ENCODE assay signal across 7 cellular contexts in the genomic region with DNA sequence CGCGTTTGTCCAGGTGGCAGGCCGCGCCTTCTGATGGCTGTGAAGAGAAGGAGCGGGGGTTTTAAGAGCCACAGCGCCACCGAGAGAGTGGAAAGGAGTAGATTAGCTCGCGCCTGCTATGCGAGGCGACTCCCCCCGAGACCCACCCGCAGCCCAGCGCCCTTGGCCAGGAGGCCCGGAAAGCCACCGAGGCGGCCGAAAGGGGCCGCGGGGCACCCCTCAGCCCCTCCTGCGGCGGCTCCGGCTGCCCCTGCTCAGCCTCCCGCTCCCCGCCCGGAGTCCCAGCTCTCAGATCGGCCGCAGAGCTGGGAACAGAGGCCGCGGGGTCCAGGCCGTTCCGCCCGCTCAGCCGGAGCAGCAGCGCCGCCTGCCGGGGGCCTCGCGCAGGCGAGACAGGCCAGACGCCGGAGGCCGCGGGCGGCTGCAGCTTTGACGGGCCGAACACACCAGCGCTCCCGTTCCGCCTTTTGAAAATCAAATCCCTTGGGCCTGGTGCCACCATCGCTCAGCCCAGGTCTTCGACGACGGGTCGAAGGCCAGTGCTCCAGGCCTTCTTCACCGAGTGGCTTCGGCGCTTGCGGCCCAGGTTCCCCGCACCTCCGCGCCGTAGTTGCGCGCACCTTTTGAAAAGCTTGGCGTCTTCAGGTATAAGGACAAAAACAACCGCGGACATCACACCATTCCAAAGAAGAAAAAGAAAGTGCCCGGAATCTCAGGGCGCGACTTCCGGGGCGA. TPM values are rescaled to one million over a fixed set of nuclear protein-coding genes. Genes with fewer than 3 reads are reported as not detected.
A peak's percentile ranks its signal among the peaks of the same experiment; 100 is the strongest.
DNase-seq lines count a peak whose midpoint lies in the region; ATAC-seq, FAIRE-seq and TF ChIP-seq lines count a peak whose summit lies in the region.

No MANE protein-coding gene starts in this region.

- DNase-seq in GM13976 (ENCODE audit: low spot score) (peak; percentile 92), NCI-H128 (lab: John Stamatoyannopoulos, UW; ENCODE audit: unreplicated experiment) (peak; percentile 77), activated B cell treated with CpG ODN at 0.5 μM for 24 hours (peak; percentile 73), colonic mucosa (peak; percentile 82), HepG2 (ENCODE audit: low spot score) (peak; percentile 19)
- DNase-seq in stimulated activated CD4-positive, alpha-beta T cell treated with anti-CD3 and anti-CD28 coated beads, Interleukin-4, amount 100 ng/mL, for 1 hour, result peak; percentile 69

- peak; percentile 84 for TF ChIP-seq RAD21 in HepG2 (CRISPR knock-in tag; IDR thresholded peaks at IDR 0.05)

- H3K9me3 ChIP-seq in colonic mucosa (no peaks in the 10 kb centered on the region), HepG2 (ENCODE audit: low read length) (no peaks in the 10 kb centered on the region)

- peaks cover 2% of the 10 kb centered on the region for H3K9me3 Mint-ChIP-seq in activated B cell treated with CpG ODN at 0.5 μM for 24 hours

- no TSS peak for BruUV-seq in HepG2 (replicated peaks; lab: Mats Ljungman, UMichigan)

- TF ChIP-seq POLR2A in HepG2 (IDR thresholded peaks at IDR 0.05; ENCODE audit: insufficient read depth in 1 of 2, low read depth in 2 of 2, low read length in 2 of 2), result no peak

- peak overlapping the region; percentile 77 for H3K4me3 Mint-ChIP-seq in activated B cell treated with CpG ODN at 0.5 μM for 24 hours

- peaks cover 15% of the 10 kb centered on the region for H3K4me1 Mint-ChIP-seq in activated B cell treated with CpG ODN at 0.5 μM for 24 hours

- H3K27ac ChIP-seq in colonic mucosa, result peak overlapping the region; percentile 88
- no peak overlapping the region for H3K27ac ChIP-seq in HepG2 (ENCODE audit: extremely low read length, insufficient read depth, low read length)

- WGBS in HepG2 (ENCODE audit: low lambda C conversion rate), result 77% methylated on average over 28 of the region's 73 CpGs

- peaks cover 61% of the 10 kb centered on the region for H3K27me3 Mint-ChIP-seq in activated B cell treated with CpG ODN at 0.5 μM for 24 hours

- H2AFZ ChIP-seq in HepG2 (ENCODE audit: low read length), result peak overlapping the region; percentile 76

- H3K4me3 ChIP-seq in colonic mucosa (peak overlapping the region; percentile 46), HepG2 (replicated peaks in 1 of 3; ENCODE audit: insufficient read depth in 1 of 3, low read depth in 2 of 3, low read length in 3 of 3) (peak overlapping the region; percentile 45 to 68 (median 53); a peak in 5 of 6 replicates)

- no peak for TF ChIP-seq EP300 in HepG2 (IDR thresholded peaks at IDR 0.05; ENCODE audit: low read depth in 2 of 2, low read length in 2 of 2)
- TF ChIP-seq EP300 in HepG2 (CRISPR knock-in tag; IDR thresholded peaks at IDR 0.05; ENCODE audit: borderline replicate concordance), result no peak

- H3K4me2 ChIP-seq in HepG2 (ENCODE audit: low read depth, low read length), result peak overlapping the region; percentile 83

- H3K27ac Mint-ChIP-seq in activated B cell treated with CpG ODN at 0.5 μM for 24 hours, result peak overlapping the region; percentile 30

- no peaks in the 10 kb centered on the region for H3K36me3 Mint-ChIP-seq in activated B cell treated with CpG ODN at 0.5 μM for 24 hours (ENCODE audit: low read depth)

- intact Hi-C loops in activated B cell treated with CpG ODN at 0.5 μM for 24 hours (cut with micrococcal nuclease) (loop anchor here (1.0 to 2.0 kb wide), 6 partner anchors 15 to 580 kb away; partner anchors contain the start of gene CDX2), colonic mucosa (cut with DNase I) (loop anchor here (5.0 kb wide), 2 partner anchors 87 to 122 kb away; no protein-coding TSS in a partner anchor), HepG2 (cut with micrococcal nuclease; ENCODE audit: unreplicated experiment) (loop anchor here (1.0 kb wide), 1 partner anchor 85 kb away; no protein-coding TSS in a partner anchor)

- peak; percentile 97 for TF ChIP-seq CTCF in GM13976 (IDR thresholded peaks at IDR 0.05; ENCODE audit: borderline replicate concordance, control extremely low read depth, extremely low read depth, insufficient read depth, missing control alignments)
- no peak for TF ChIP-seq CTCF in activated B cell treated with CpG ODN at 0.5 μM for 24 hours (IDR thresholded peaks at IDR 0.05)
- TF ChIP-seq CTCF in colonic mucosa (IDR thresholded peaks at IDR 0.05), result peak; percentile 95
- peak; percentile 74 for TF ChIP-seq CTCF in HepG2 (CRISPR knock-in tag; IDR thresholded peaks at IDR 0.05)

- POLR2A ChIA-PET in activated B cell treated with CpG ODN at 0.5 μM for 24 hours (lab: Charles Lee), result no interaction called here
- POLR2A ChIA-PET in HepG2 (lab: Yijun Ruan, JAX), result interaction anchor here (2.0 kb wide), 1 partner anchor 8 kb away, joined by 9 read pairs; no protein-coding TSS in a partner anchor

- ATAC-seq in HG02571 (IDR thresholded peaks at IDR 0.05; ENCODE audit: unreplicated experiment) (peak; percentile 51), activated B cell treated with CpG ODN at 0.5 μM for 24 hours (ENCODE audit: low read depth) (peak; percentile 92), HepG2 (peak; percentile 96)

- CTCF ChIA-PET in activated B cell treated with CpG ODN at 0.5 μM for 24 hours (lab: Charles Lee), result interaction anchor here (0.8 to 5.6 kb wide), 18 partner anchors 8 to 595 kb away, joined by 3 to 72 read pairs (median 4); partner anchors contain the start of genes CDX2 and PDX1
- CTCF ChIA-PET in HepG2 (lab: Yijun Ruan, JAX; ENCODE audit: low intra/inter-chr PET ratio, low total read pairs), result interaction anchor here (1.2 to 1.6 kb wide), 2 partner anchors 85 to 124 kb away, joined by 4 to 12 read pairs; no protein-coding TSS in a partner anchor

- H3K79me2 ChIP-seq in HepG2 (ENCODE audit: insufficient read depth, low read length), result no peaks in the 10 kb centered on the region

- in situ Hi-C loops in GM13976 (cut with MboI; ENCODE audit: low sequenced_read_pairs, unreplicated experiment) (loop anchor here (25.0 kb wide), 1 partner anchor 992 kb away; no protein-coding TSS in a partner anchor), HepG2 (cut with HindIII; ENCODE audit: extremely low pct_ligation_motif_present, low pct_unique_long_range_greater_than_20kb) (loop anchor here (25.0 kb wide), 1 partner anchor 992 kb away; no protein-coding TSS in a partner anchor)

- no peak for FAIRE-seq in HepG2 (lab: Jason Lieb, UNC)

- peak overlapping the region; percentile 84 for H3K9ac ChIP-seq in colonic mucosa (ENCODE audit: low read depth in 2 of 2, low read length in 2 of 2)
- peak overlapping the region; percentile 42; the same call in 1 of the 2 replicates for H3K9ac ChIP-seq in HepG2 (ENCODE audit: insufficient read depth, low read depth, low read length)

- H4K20me1 ChIP-seq in HepG2 (ENCODE audit: insufficient read depth, low read length), result no peaks in the 10 kb centered on the region

- no peaks in the 10 kb centered on the region for H3K4me1 ChIP-seq in colonic mucosa
- peaks cover 26% of the 10 kb centered on the region for H3K4me1 ChIP-seq in HepG2 (ENCODE audit: insufficient read depth, low read length)

- no peaks in the 10 kb centered on the region for H3K36me3 ChIP-seq in colonic mucosa
- H3K36me3 ChIP-seq in HepG2 (replicated peaks in 1 of 2; ENCODE audit: control insufficient read depth in 1 of 2, insufficient read depth in 2 of 2, low read length in 2 of 2), result no peaks in the 10 kb centered on the region

- H3K27me3 ChIP-seq in colonic mucosa (peaks cover 5% of the 10 kb centered on the region), HepG2 (ENCODE audit: control insufficient read depth in 1 of 2, insufficient read depth in 2 of 2, low read length in 2 of 2) (peaks cover 0 to 4% of the 10 kb centered on the region in 2 experiments; a peak in 1 of 5 replicates)

RNA-seq across cellular contexts. Expression of gene CDX2, which starts 15.3 kb away (rescaled TPM):
- total RNA-seq in activated B cell treated with CpG ODN at 0.5 μM for 24 hours (not detected in 2 replicates), colonic mucosa (100 to 1,000 TPM; 271 to 391 TPM), HepG2 (2016; rRNA removed; fragmentation: Illumina TruSeq; extraction: Trizol) (0.04 TPM in 1 of 2 replicates, not detected in the other)
- total RNA-seq in HepG2 (2016; cell fraction: cytosol; rRNA removed; fragmentation: Illumina TruSeq; extraction: Trizol; ENCODE audit: low read depth), result 0.09 TPM in 1 of 2 replicates, not detected in the other
- 0.04 TPM in 1 of 2 replicates, not detected in the other for total RNA-seq in HepG2 (2016; cell fraction: insoluble cytoplasmic fraction; rRNA removed; fragmentation: Illumina TruSeq; extraction: Trizol)
- total RNA-seq in HepG2 (2016; cell fraction: membrane; rRNA removed; fragmentation: Illumina TruSeq; extraction: Trizol), result 0.14 and 0.25 TPM in 2 replicates
- total RNA-seq in HepG2 (2016; cell fraction: nucleus; rRNA removed; fragmentation: Illumina TruSeq; extraction: Trizol), result not detected in 2 replicates
- not detected in 2 replicates for polyA plus RNA-seq in HepG2 (2011; rRNA removed)
- polyA plus RNA-seq in HepG2 (2011; cell fraction: cytosol; rRNA removed), result not detected in 2 replicates
- 0.27 TPM in 1 of 2 replicates, not detected in the other for polyA plus RNA-seq in HepG2 (2011; cell fraction: nucleus; rRNA removed)
- polyA plus RNA-seq in HepG2 (2012), result not detected in 2 replicates
- polyA plus RNA-seq in HepG2 (2016; cell fraction: cytosol; fragmentation: Illumina TruSeq; extraction: Trizol; ENCODE audit: low read depth), result 0.02 and 0.08 TPM in 2 replicates
- not detected in 2 replicates for polyA plus RNA-seq in HepG2 (2016; cell fraction: insoluble cytoplasmic fraction; fragmentation: Illumina TruSeq; extraction: Trizol; ENCODE audit: low read depth)
- polyA plus RNA-seq in HepG2 (2016; cell fraction: membrane; fragmentation: Illumina TruSeq; extraction: Trizol; ENCODE audit: low read depth), result 0.22 TPM in 1 of 2 replicates, not detected in the other
- not detected in 2 replicates for polyA plus RNA-seq in HepG2 (2016; cell fraction: nucleus; fragmentation: Illumina TruSeq; extraction: Trizol; ENCODE audit: insufficient read depth, low read depth)
- polyA minus RNA-seq in HepG2 (2011; rRNA and poly(A)+ RNA removed; ENCODE audit: low replicate concordance), result not detected in 2 replicates
- not detected in 2 replicates for polyA minus RNA-seq in HepG2 (2011; cell fraction: cytosol; rRNA and poly(A)+ RNA removed)
- 0.13 TPM in 1 of 2 replicates, not detected in the other for polyA minus RNA-seq in HepG2 (2011; cell fraction: nucleus; rRNA and poly(A)+ RNA removed)

RNA-seq across cellular contexts. Expression of gene PDX1, which starts 34.0 kb away (rescaled TPM):
- total RNA-seq in activated B cell treated with CpG ODN at 0.5 μM for 24 hours (not detected in 2 replicates), colonic mucosa (under 1 TPM; 0.35 to 0.54 TPM), HepG2 (2016; rRNA removed; fragmentation: Illumina TruSeq; extraction: Trizol) (0.07 TPM in 1 of 2 replicates, not detected in the other)
- total RNA-seq in HepG2 (2016; cell fraction: cytosol; rRNA removed; fragmentation: Illumina TruSeq; extraction: Trizol; ENCODE audit: low read depth), result not detected in 2 replicates
- 0.06 and 0.12 TPM in 2 replicates for total RNA-seq in HepG2 (2016; cell fraction: insoluble cytoplasmic fraction; rRNA removed; fragmentation: Illumina TruSeq; extraction: Trizol)
- total RNA-seq in HepG2 (2016; cell fraction: membrane; rRNA removed; fragmentation: Illumina TruSeq; extraction: Trizol), result 0.09 and 0.14 TPM in 2 replicates
- not detected in 2 replicates for total RNA-seq in HepG2 (2016; cell fraction: nucleus; rRNA removed; fragmentation: Illumina TruSeq; extraction: Trizol)
- polyA plus RNA-seq in HepG2 (2011; rRNA removed), result not detected in 2 replicates
- 0.03 TPM in 1 of 2 replicates, not detected in the other for polyA plus RNA-seq in HepG2 (2011; cell fraction: cytosol; rRNA removed)
- not detected in 2 replicates for polyA plus RNA-seq in HepG2 (2011; cell fraction: nucleus; rRNA removed)
- polyA plus RNA-seq in HepG2 (2012), result 0.12 and 0.30 TPM in 2 replicates
- polyA plus RNA-seq in HepG2 (2016; cell fraction: cytosol; fragmentation: Illumina TruSeq; extraction: Trizol; ENCODE audit: low read depth), result 0.26 and 0.31 TPM in 2 replicates
- 0.61 TPM in 2 replicates for polyA plus RNA-seq in HepG2 (2016; cell fraction: insoluble cytoplasmic fraction; fragmentation: Illumina TruSeq; extraction: Trizol; ENCODE audit: low read depth)
- polyA plus RNA-seq in HepG2 (2016; cell fraction: membrane; fragmentation: Illumina TruSeq; extraction: Trizol; ENCODE audit: low read depth), result 0.36 and 0.37 TPM in 2 replicates
- polyA plus RNA-seq in HepG2 (2016; cell fraction: nucleus; fragmentation: Illumina TruSeq; extraction: Trizol; ENCODE audit: insufficient read depth, low read depth), result 0.48 and 0.71 TPM in 2 replicates
- not detected in 2 replicates for polyA minus RNA-seq in HepG2 (2011; rRNA and poly(A)+ RNA removed; ENCODE audit: low replicate concordance)
- not detected in 2 replicates for polyA minus RNA-seq in HepG2 (2011; cell fraction: cytosol; rRNA and poly(A)+ RNA removed)
- 0.12 TPM in 1 of 2 replicates, not detected in the other for polyA minus RNA-seq in HepG2 (2011; cell fraction: nucleus; rRNA and poly(A)+ RNA removed)

RNA-seq across cellular contexts. Expression of gene URAD, which starts 34.7 kb away (rescaled TPM):
- total RNA-seq in activated B cell treated with CpG ODN at 0.5 μM for 24 hours (not detected in 2 replicates), colonic mucosa (10 to 100 TPM; 26.9 to 40.7 TPM), HepG2 (2016; rRNA removed; fragmentation: Illumina TruSeq; extraction: Trizol) (not detected in 2 replicates)
- not detected in 2 replicates for total RNA-seq in HepG2 (2016; cell fraction: cytosol; rRNA removed; fragmentation: Illumina TruSeq; extraction: Trizol; ENCODE audit: low read depth)
- not detected in 2 replicates for total RNA-seq in HepG2 (2016; cell fraction: insoluble cytoplasmic fraction; rRNA removed; fragmentation: Illumina TruSeq; extraction: Trizol)
- not detected in 2 replicates for total RNA-seq in HepG2 (2016; cell fraction: membrane; rRNA removed; fragmentation: Illumina TruSeq; extraction: Trizol)
- not detected in 2 replicates for total RNA-seq in HepG2 (2016; cell fraction: nucleus; rRNA removed; fragmentation: Illumina TruSeq; extraction: Trizol)
- not detected in 2 replicates for polyA plus RNA-seq in HepG2 (2011; rRNA removed)
- not detected in 2 replicates for polyA plus RNA-seq in HepG2 (2011; cell fraction: cytosol; rRNA removed)
- not detected in 2 replicates for polyA plus RNA-seq in HepG2 (2011; cell fraction: nucleus; rRNA removed)
- polyA plus RNA-seq in HepG2 (2012), result not detected in 2 replicates
- polyA plus RNA-seq in HepG2 (2016; cell fraction: cytosol; fragmentation: Illumina TruSeq; extraction: Trizol; ENCODE audit: low read depth), result not detected in 2 replicates
- polyA plus RNA-seq in HepG2 (2016; cell fraction: insoluble cytoplasmic fraction; fragmentation: Illumina TruSeq; extraction: Trizol; ENCODE audit: low read depth), result not detected in 2 replicates
- polyA plus RNA-seq in HepG2 (2016; cell fraction: membrane; fragmentation: Illumina TruSeq; extraction: Trizol; ENCODE audit: low read depth), result not detected in 2 replicates
- not detected in 2 replicates for polyA plus RNA-seq in HepG2 (2016; cell fraction: nucleus; fragmentation: Illumina TruSeq; extraction: Trizol; ENCODE audit: insufficient read depth, low read depth)
- polyA minus RNA-seq in HepG2 (2011; rRNA and poly(A)+ RNA removed; ENCODE audit: low replicate concordance), result not detected in 2 replicates
- polyA minus RNA-seq in HepG2 (2011; cell fraction: cytosol; rRNA and poly(A)+ RNA removed), result not detected in 2 replicates
- not detected in 2 replicates for polyA minus RNA-seq in HepG2 (2011; cell fraction: nucleus; rRNA and poly(A)+ RNA removed)

Comparison
In these comparisons a context has a peak if more than half of its experiments do, and no peak if none do; other contexts are left out.
1. DNase-seq: peak in every context shown above with its lines; median percentile 92 in GM13976; 82 in colonic mucosa; 77 in NCI-H128; 73 in activated B cell treated with CpG ODN at 0.5 μM for 24 hours; 69 in stimulated activated CD4-positive, alpha-beta T cell treated with anti-CD3 and anti-CD28 coated beads, Interleukin-4, amount 100 ng/mL, for 1 hour; 19 in HepG2.
2. RNA of gene CDX2, which starts 15.3 kb away (total RNA-seq): 271 to 391 TPM in colonic mucosa; 0.04 to 0.25 TPM in HepG2 and not detected in activated B cell treated with CpG ODN at 0.5 μM for 24 hours; every median in the first group is over 100 times any median in the second.
3. RNA of gene URAD, which starts 34.7 kb away (total RNA-seq): 26.9 to 40.7 TPM in colonic mucosa; not detected in activated B cell treated with CpG ODN at 0.5 μM for 24 hours and not detected in HepG2; every median in the first group is over 10 times any median in the second.
4. Peak in every context shown above with its lines, with median percentiles within 50 percentile points of each other: ATAC-seq.